ENCODE assay signal across 31 cellular contexts in the genomic region with DNA sequence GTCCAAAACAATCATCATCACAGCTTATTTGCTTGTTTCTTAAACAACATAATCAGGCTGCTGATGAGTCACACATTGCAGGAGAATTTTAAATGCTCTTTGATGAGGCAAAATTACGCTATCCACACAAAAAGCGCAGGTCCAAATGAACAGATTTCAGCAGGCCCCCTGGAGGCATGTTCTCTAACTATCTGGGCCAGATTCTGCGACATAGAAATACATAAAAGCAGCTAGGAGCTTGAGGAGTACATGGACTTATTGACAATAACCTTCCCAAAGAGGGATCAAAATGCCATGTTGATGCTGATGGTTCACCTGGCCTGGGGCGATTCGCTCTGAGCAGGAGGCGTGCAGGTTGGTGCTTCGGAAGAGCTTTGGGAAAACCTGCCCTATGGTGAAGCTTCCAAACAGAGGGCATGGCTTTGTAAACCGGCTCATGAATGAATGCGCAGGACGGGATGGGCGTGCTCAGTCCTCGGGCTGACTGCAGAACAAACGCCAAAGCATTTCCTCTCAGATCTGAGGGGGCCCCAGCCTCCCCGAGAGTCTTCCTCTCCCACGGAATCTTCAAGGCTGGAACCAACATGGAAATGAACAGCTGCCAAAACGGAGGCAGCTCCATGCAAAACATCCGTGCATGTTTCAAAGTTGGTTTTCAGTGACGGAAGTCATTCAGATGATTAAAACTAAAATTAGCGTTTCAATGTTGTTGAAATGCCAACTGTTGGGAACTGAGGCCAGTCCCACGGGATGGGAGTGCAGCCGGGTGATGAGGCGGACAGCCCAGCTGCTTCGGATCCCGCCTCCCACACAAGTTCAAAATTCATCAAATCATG.
DNase-seq lines count a peak whose midpoint lies in the region; ATAC-seq, FAIRE-seq and TF ChIP-seq lines count a peak whose summit lies in the region.
"Had no signal": no experiment of that assay in that cellular context is flagged by ENCODE, and none has a peak within 500 bp of the region (broad histone marks: within the 10 kb centered on the region; RNA-seq: fewer than 3 reads in every experiment).

No MANE protein-coding gene starts in this region.

- no TSS peak for BruUV-seq in HepG2 (replicated peaks; lab: Mats Ljungman, UMichigan)

- no peak overlapping the region for H3K4me2 ChIP-seq in HepG2 (ENCODE audit: low read depth, low read length)

- H3K36me3 Mint-ChIP-seq in endothelial cell (ENCODE audit: low read depth, unreplicated experiment): peaks cover 14% of the 10 kb centered on the region
- H3K36me3 Mint-ChIP-seq: memory B cell; stimulated activated memory B cell treated with anti-CD40 and anti-IgM and Interleukin-4, amounts not matched to agents 10 μg/mL and 1 μg/mL and 100 μg/mL, for 72 hours had no signal

- peaks cover 44% of the 10 kb centered on the region for H3K9me3 Mint-ChIP-seq in endothelial cell (ENCODE audit: unreplicated experiment)
- H3K9me3 Mint-ChIP-seq: activated T-cell treated with anti-CD3 and anti-CD28 coated beads, Interleukin-2, amount 50 U/mL, for 24 hours; H9; stimulated activated memory B cell treated with anti-CD40 and anti-IgM and Interleukin-4, amounts not matched to agents 10 μg/mL and 1 μg/mL and 100 μg/mL, for 72 hours had no signal

- ATAC-seq in HepG2 (no peak), left ventricle myocardium superior (peak; percentile 68)
- ATAC-seq: stimulated activated memory B cell treated with anti-CD40 and anti-IgM and Interleukin-4, amounts not matched to agents 10 μg/mL and 1 μg/mL and 100 μg/mL, for 72 hours had no signal

- no peak overlapping the region for H3K9ac ChIP-seq in liver (ENCODE audit: low read depth in 1 of 2, low read length in 2 of 2)
- no peak overlapping the region for H3K9ac ChIP-seq in HepG2 (ENCODE audit: insufficient read depth, low read depth, low read length)

- H3K27ac ChIP-seq in liver (ENCODE audit: low read depth in 1 of 2, low read length in 2 of 2): no peak overlapping the region
- H3K27ac ChIP-seq in HepG2 (ENCODE audit: extremely low read length, insufficient read depth, low read length): no peak overlapping the region
- H3K27ac ChIP-seq in breast epithelium: no peak overlapping the region
- H3K27ac ChIP-seq: suprapubic skin, VCaP had no signal

- 67% methylated on average over 24 of the region's 24 CpGs for WGBS in liver
- WGBS in HepG2 (ENCODE audit: low lambda C conversion rate): 14% methylated on average over 22 of the region's 24 CpGs

- no peak overlapping the region for H3K4me3 Mint-ChIP-seq in endothelial cell (ENCODE audit: unreplicated experiment)
- H3K4me3 Mint-ChIP-seq: activated T-cell treated with anti-CD3 and anti-CD28 coated beads, Interleukin-2, amount 50 U/mL, for 24 hours; H9; memory B cell; stimulated activated memory B cell treated with anti-CD40 and anti-IgM and Interleukin-4, amounts not matched to agents 10 μg/mL and 1 μg/mL and 100 μg/mL, for 72 hours had no signal

- no peak for FAIRE-seq in HepG2 (lab: Jason Lieb, UNC)
- FAIRE-seq: astrocyte, kidney, urothelium cell line had no signal

- H3K27me3 ChIP-seq in liver (ENCODE audit: control insufficient read depth in 4 of 4, insufficient read depth in 4 of 4, low read length in 3 of 4) (peaks cover 0 to 3% (median 0%) of the 10 kb centered on the region in 4 donors), HepG2 (ENCODE audit: control insufficient read depth in 1 of 2, insufficient read depth in 2 of 2, low read length in 2 of 2) (peaks cover 5 to 65% of the 10 kb centered on the region in 2 experiments; a peak in 4 of 5 replicates), breast epithelium (peaks cover 0 to 7% of the 10 kb centered on the region in 2 donors)

- no peak for TF ChIP-seq POLR2A in HepG2 (IDR thresholded peaks at IDR 0.05; ENCODE audit: insufficient read depth in 1 of 2, low read depth in 2 of 2, low read length in 2 of 2)
- no peak for TF ChIP-seq POLR2A in breast epithelium (IDR thresholded peaks at IDR 0.05)

- CTCF ChIA-PET in HepG2 (lab: Yijun Ruan, JAX; ENCODE audit: low intra/inter-chr PET ratio, low total read pairs): no interaction called here

- H3K79me2 ChIP-seq in HepG2 (ENCODE audit: insufficient read depth, low read length): no peaks in the 10 kb centered on the region

- H3K4me1 ChIP-seq in liver (ENCODE audit: control insufficient read depth in 4 of 4, insufficient read depth in 4 of 4, low read length in 3 of 4) (no peaks in the 10 kb centered on the region), HepG2 (ENCODE audit: insufficient read depth, low read length) (no peaks in the 10 kb centered on the region), breast epithelium (no peaks in the 10 kb centered on the region)

- H3K9me3 ChIP-seq in liver (ENCODE audit: control insufficient read depth in 4 of 4, low read length in 3 of 4): no peaks in the 10 kb centered on the region
- no peaks in the 10 kb centered on the region for H3K9me3 ChIP-seq in HepG2 (ENCODE audit: low read length)
- H3K9me3 ChIP-seq in breast epithelium: no peaks in the 10 kb centered on the region
- H3K9me3 ChIP-seq: suprapubic skin had no signal

- TF ChIP-seq CTCF in liver (IDR thresholded peaks at IDR 0.05; ENCODE audit: low read depth, low read length, missing input control) (no peak), HepG2 (CRISPR knock-in tag; IDR thresholded peaks at IDR 0.05) (no peak), endothelial cell (IDR thresholded peaks at IDR 0.05; ENCODE audit: unreplicated experiment) (no peak), GM20000 (IDR thresholded peaks at IDR 0.05; ENCODE audit: extremely low read depth, missing control alignments) (no peak), breast epithelium (IDR thresholded peaks at IDR 0.05) (no peak)

- no peaks in the 10 kb centered on the region for H4K20me1 ChIP-seq in HepG2 (ENCODE audit: insufficient read depth, low read length)

- no peak overlapping the region for H2AFZ ChIP-seq in HepG2 (ENCODE audit: low read length)

- no peaks in the 10 kb centered on the region for H3K4me1 Mint-ChIP-seq in endothelial cell (ENCODE audit: unreplicated experiment)
- H3K4me1 Mint-ChIP-seq: memory B cell; stimulated activated memory B cell treated with anti-CD40 and anti-IgM and Interleukin-4, amounts not matched to agents 10 μg/mL and 1 μg/mL and 100 μg/mL, for 72 hours had no signal

- TF ChIP-seq RAD21 in liver (IDR thresholded peaks at IDR 0.05) (no peak), HepG2 (CRISPR knock-in tag; IDR thresholded peaks at IDR 0.05) (no peak)

- no peak overlapping the region for H3K27ac Mint-ChIP-seq in endothelial cell (ENCODE audit: unreplicated experiment)
- H3K27ac Mint-ChIP-seq: activated T-cell treated with anti-CD3 and anti-CD28 coated beads, Interleukin-2, amount 50 U/mL, for 24 hours; memory B cell; stimulated activated memory B cell treated with anti-CD40 and anti-IgM and Interleukin-4, amounts not matched to agents 10 μg/mL and 1 μg/mL and 100 μg/mL, for 72 hours had no signal

- H3K36me3 ChIP-seq in liver (ENCODE audit: control insufficient read depth in 4 of 4, insufficient read depth in 3 of 4, low read depth in 1 of 4, low read length in 3 of 4): no peaks in the 10 kb centered on the region
- H3K36me3 ChIP-seq in HepG2 (replicated peaks in 1 of 2; ENCODE audit: control insufficient read depth in 1 of 2, insufficient read depth in 2 of 2, low read length in 2 of 2): no peaks in the 10 kb centered on the region
- no peaks in the 10 kb centered on the region for H3K36me3 ChIP-seq in breast epithelium
- H3K36me3 ChIP-seq: suprapubic skin had no signal

- peaks cover 5% of the 10 kb centered on the region for H3K27me3 Mint-ChIP-seq in endothelial cell (ENCODE audit: unreplicated experiment)
- H3K27me3 Mint-ChIP-seq: activated T-cell treated with anti-CD3 and anti-CD28 coated beads, Interleukin-2, amount 50 U/mL, for 24 hours; stimulated activated memory B cell treated with anti-CD40 and anti-IgM and Interleukin-4, amounts not matched to agents 10 μg/mL and 1 μg/mL and 100 μg/mL, for 72 hours had no signal

- in situ Hi-C loops in HepG2 (cut with HindIII; ENCODE audit: extremely low pct_ligation_motif_present, low pct_unique_long_range_greater_than_20kb): no loop called here

- DNase-seq in HepG2 (ENCODE audit: low spot score) (no peak), left ventricle myocardium superior (no peak), occipital lobe (lab: John Stamatoyannopoulos, UW) (peak; percentile 58), endothelial cell (ENCODE audit: low spot score) (no peak), GM20000 (ENCODE audit: low spot score) (no peak), breast epithelium (ENCODE audit: low spot score in 2 of 2) (no peak)
- DNase-seq in stimulated activated CD4-positive, alpha-beta T cell treated with anti-CD3 and anti-CD28 coated beads, Interleukin-2, amount 100 ng/mL, for 24 hours: no peak
- DNase-seq: activated CD4-positive, alpha-beta T cell treated with anti-CD3 and anti-CD28 coated beads for 48 hours; activated CD8-positive, alpha-beta memory T cell treated with anti-CD3 and anti-CD28 coated beads for 24 hours; activated gamma-delta T cell treated with Interleukin-2 at 50 U/mL for 16 hours; activated T-cell treated with anti-CD3 and anti-CD28 coated beads, Interleukin-2, amount 50 U/mL, for 24 hours; DMS53; GDM1; H9; IMR-90; kidney; NCI-H1048; NCI-H187; NCI-H2171 treated with DMSO at 0.1 percent for 48 hours; NCI-H524; NK-92 treated with Interleukin-12 subunit alpha and Interleukin-12 subunit beta, amount 100 ng/mL, for 24 hours; nucleus accumbens; SIG-M5; stimulated activated CD4-positive, alpha-beta T cell treated with anti-CD3 and anti-CD28 coated beads, Interleukin-4, amount 100 ng/mL, for 4 hours had no signal

- intact Hi-C loops in HepG2 (cut with micrococcal nuclease; ENCODE audit: unreplicated experiment): no loop called here
- intact Hi-C loops in left ventricle myocardium superior (cut with micrococcal nuclease): no loop called here
- intact Hi-C loops in breast epithelium (cut with DNase I; ENCODE audit: low total_unique reads): no loop called here

- no peak for TF ChIP-seq EP300 in HepG2 (IDR thresholded peaks at IDR 0.05; ENCODE audit: low read depth in 2 of 2, low read length in 2 of 2)
- no peak for TF ChIP-seq EP300 in HepG2 (CRISPR knock-in tag; IDR thresholded peaks at IDR 0.05; ENCODE audit: borderline replicate concordance)

- POLR2A ChIA-PET in HepG2 (lab: Yijun Ruan, JAX): no interaction called here

- H3K4me3 ChIP-seq in liver (ENCODE audit: low read depth in 1 of 3, low read length in 3 of 3) (no peak overlapping the region), HepG2 (replicated peaks in 1 of 3; ENCODE audit: insufficient read depth in 1 of 3, low read depth in 2 of 3, low read length in 3 of 3) (no peak overlapping the region), breast epithelium (peak overlapping the region in 1 of 3 donors; percentile 2)
- H3K4me3 ChIP-seq: suprapubic skin had no signal

TF ChIP-seq in liver, 16 proteins besides CTCF, POLR2A, EP300 and RAD21 (continues in another document):
- TF ChIP-seq SP1 (IDR thresholded peaks at IDR 0.05): peak; percentile 27
